Comparison of ENCODE assay signal across 14 cellular contexts in the genomic region with DNA sequence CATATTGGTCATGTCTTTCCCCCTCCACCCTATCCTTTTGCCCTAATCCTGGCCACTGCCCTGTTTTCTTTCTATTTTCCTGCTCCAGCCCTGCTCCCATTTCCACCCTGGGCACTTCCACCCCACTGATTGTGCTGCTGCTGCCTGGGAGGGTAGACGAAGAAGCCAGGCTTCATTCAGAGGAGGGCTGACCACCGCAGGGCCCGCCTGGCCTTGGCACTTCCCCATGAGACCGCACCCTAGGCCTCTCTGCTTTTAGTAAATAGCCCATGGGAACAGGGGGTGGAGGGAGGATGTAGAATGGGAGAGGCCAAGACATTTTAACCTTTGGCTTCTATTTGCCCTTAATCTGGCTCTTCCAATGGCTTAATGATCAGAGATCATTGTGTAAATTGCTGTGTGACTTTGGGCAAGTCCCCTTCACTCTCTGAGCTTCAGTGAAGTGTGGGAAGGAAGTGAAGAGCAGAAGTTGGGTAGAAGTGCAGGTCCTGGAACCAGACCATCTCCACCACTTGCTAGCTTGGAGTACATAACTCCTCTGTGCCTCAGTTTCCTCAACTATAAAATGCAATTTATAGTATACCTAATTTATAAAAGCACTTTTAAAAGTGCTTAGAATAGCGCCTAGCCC. TPM values are rescaled to one million over a fixed set of nuclear protein-coding genes. Genes with fewer than 3 reads are reported as not detected.
DNase-seq lines count a peak whose midpoint lies in the region; ATAC-seq, FAIRE-seq and TF ChIP-seq lines count a peak whose summit lies in the region.
"Had no signal": no experiment of that assay in that cellular context is flagged by ENCODE, and none has a peak within 500 bp of the region (broad histone marks: within the 10 kb centered on the region; RNA-seq: fewer than 3 reads in every experiment).

No MANE protein-coding gene starts in this region.

- TF ChIP-seq CTCF in kidney (IDR thresholded peaks at IDR 0.05; ENCODE audit: borderline replicate concordance, extremely low read depth, insufficient read depth) (no peak), parathyroid adenoma (IDR thresholded peaks at IDR 0.05) (no peak), tibial artery (IDR thresholded peaks at IDR 0.05) (no peak)

- H3K27me3 Mint-ChIP-seq in dendritic cell treated with granulocyte-macrophage colony-stimulating factor and Interleukin-4, amounts not matched to agents 40 ng/mL and 50 ng/mL, for 4 days, result no peaks in the 10 kb centered on the region
- peaks cover 13% of the 10 kb centered on the region for H3K27me3 Mint-ChIP-seq in stimulated activated memory B cell treated with anti-CD40 and anti-IgM and Interleukin-4, amounts not matched to agents 10 μg/mL and 1 μg/mL and 100 μg/mL, for 72 hours

- H3K27ac ChIP-seq in kidney (ENCODE audit: low read depth in 2 of 2, low read length in 2 of 2) (peak overlapping the region; percentile 95), parathyroid adenoma (peak overlapping the region; percentile 56), tibial artery (peak overlapping the region; percentile 66 to 79)
- H3K27ac ChIP-seq: SK-N-MC had no signal

- H3K4me3 ChIP-seq in kidney (ENCODE audit: low read length in 2 of 2), result no peak overlapping the region
- no peak overlapping the region for H3K4me3 ChIP-seq in parathyroid adenoma (ENCODE audit: low read depth, low read length)
- H3K4me3 ChIP-seq in tibial artery, result no peak overlapping the region
- H3K4me3 ChIP-seq: SK-N-MC had no signal

- H2AFZ ChIP-seq in parathyroid adenoma, result no peak overlapping the region

- DNase-seq in kidney (no peak), tibial artery (peak; percentile 71 to 78), D341Med (ENCODE audit: low spot score) (no peak), NCI-H1694 treated with DMSO at 0.1 percent for 48 hours (lab: John Stamatoyannopoulos, UW) (no peak)
- DNase-seq in activated CD4-positive, alpha-beta T cell treated with anti-CD3 and anti-CD28 coated beads for 48 hours, result no peak
- DNase-seq: activated CD4-positive, alpha-beta T cell treated with anti-CD3 and anti-CD28 coated beads, Interleukin-2, amount 50 U/mL, for 48 hours; NCI-H1436 treated with DMSO at 0.1 percent for 48 hours had no signal

- H3K4me1 ChIP-seq in kidney (ENCODE audit: control insufficient read depth in 1 of 2, insufficient read depth in 1 of 2, low read depth in 1 of 2, low read length in 2 of 2) (peaks cover 41 to 43% of the 10 kb centered on the region in 2 donors), parathyroid adenoma (peaks cover 4% of the 10 kb centered on the region), tibial artery (peaks cover 0 to 28% (median 21%) of the 10 kb centered on the region in 4 donors)

- no peak for FAIRE-seq in kidney (lab: Jason Lieb, UNC)
- FAIRE-seq: TTC549 had no signal

- H3K79me2 ChIP-seq in parathyroid adenoma, result no peaks in the 10 kb centered on the region

- H3K9me3 Mint-ChIP-seq in dendritic cell treated with granulocyte-macrophage colony-stimulating factor and Interleukin-4, amounts not matched to agents 40 ng/mL and 50 ng/mL, for 4 days, result no peaks in the 10 kb centered on the region
- H3K9me3 Mint-ChIP-seq in stimulated activated memory B cell treated with anti-CD40 and anti-IgM and Interleukin-4, amounts not matched to agents 10 μg/mL and 1 μg/mL and 100 μg/mL, for 72 hours, result no peaks in the 10 kb centered on the region
- H3K9me3 Mint-ChIP-seq: type B pancreatic cell had no signal

- no peak for ATAC-seq in stimulated activated memory B cell treated with anti-CD40 and anti-IgM and Interleukin-4, amounts not matched to agents 10 μg/mL and 1 μg/mL and 100 μg/mL, for 72 hours

- H3K9me3 ChIP-seq in kidney (ENCODE audit: control insufficient read depth in 1 of 2, low read length in 2 of 2), result no peaks in the 10 kb centered on the region
- H3K9me3 ChIP-seq in parathyroid adenoma (ENCODE audit: control insufficient read depth, low read length), result no peaks in the 10 kb centered on the region
- no peaks in the 10 kb centered on the region for H3K9me3 ChIP-seq in tibial artery

- H3K4me1 Mint-ChIP-seq in dendritic cell treated with granulocyte-macrophage colony-stimulating factor and Interleukin-4, amounts not matched to agents 40 ng/mL and 50 ng/mL, for 4 days (ENCODE audit: low read depth), result peaks cover 38% of the 10 kb centered on the region
- no peaks in the 10 kb centered on the region for H3K4me1 Mint-ChIP-seq in stimulated activated memory B cell treated with anti-CD40 and anti-IgM and Interleukin-4, amounts not matched to agents 10 μg/mL and 1 μg/mL and 100 μg/mL, for 72 hours

- H3K9ac ChIP-seq in kidney (ENCODE audit: low read length in 2 of 2), result peak overlapping the region in 1 of 2 donors; percentile 34
- no peak overlapping the region for H3K9ac ChIP-seq in parathyroid adenoma

- H3K4me3 Mint-ChIP-seq in dendritic cell treated with granulocyte-macrophage colony-stimulating factor and Interleukin-4, amounts not matched to agents 40 ng/mL and 50 ng/mL, for 4 days, result no peak overlapping the region
- no peak overlapping the region for H3K4me3 Mint-ChIP-seq in stimulated activated memory B cell treated with anti-CD40 and anti-IgM and Interleukin-4, amounts not matched to agents 10 μg/mL and 1 μg/mL and 100 μg/mL, for 72 hours
- H3K4me3 Mint-ChIP-seq: type B pancreatic cell had no signal

- no peaks in the 10 kb centered on the region for H3K36me3 Mint-ChIP-seq in dendritic cell treated with granulocyte-macrophage colony-stimulating factor and Interleukin-4, amounts not matched to agents 40 ng/mL and 50 ng/mL, for 4 days (ENCODE audit: low read depth)
- no peaks in the 10 kb centered on the region for H3K36me3 Mint-ChIP-seq in stimulated activated memory B cell treated with anti-CD40 and anti-IgM and Interleukin-4, amounts not matched to agents 10 μg/mL and 1 μg/mL and 100 μg/mL, for 72 hours
- H3K36me3 Mint-ChIP-seq: type B pancreatic cell had no signal

- H3K27ac Mint-ChIP-seq in dendritic cell treated with granulocyte-macrophage colony-stimulating factor and Interleukin-4, amounts not matched to agents 40 ng/mL and 50 ng/mL, for 4 days, result peak overlapping the region; percentile 64
- no peak overlapping the region for H3K27ac Mint-ChIP-seq in stimulated activated memory B cell treated with anti-CD40 and anti-IgM and Interleukin-4, amounts not matched to agents 10 μg/mL and 1 μg/mL and 100 μg/mL, for 72 hours
- H3K27ac Mint-ChIP-seq: type B pancreatic cell had no signal

- H3K36me3 ChIP-seq in kidney (ENCODE audit: control insufficient read depth in 1 of 2, insufficient read depth in 2 of 2, low read length in 2 of 2) (no peaks in the 10 kb centered on the region), parathyroid adenoma (ENCODE audit: control insufficient read depth, insufficient read depth, low read length) (no peaks in the 10 kb centered on the region), tibial artery (no peaks in the 10 kb centered on the region)

- intact Hi-C loops in dendritic cell treated with granulocyte-macrophage colony-stimulating factor and Interleukin-4, amounts not matched to agents 40 ng/mL and 50 ng/mL, for 4 days (cut with micrococcal nuclease), result no loop called here
- intact Hi-C loops in kidney (cut with DNase I), result no loop called here
- intact Hi-C loops in tibial artery (cut with DNase I; ENCODE audit: low total_unique reads), result no loop called here

- no peaks in the 10 kb centered on the region for H3K27me3 ChIP-seq in parathyroid adenoma (ENCODE audit: control insufficient read depth, insufficient read depth, low read length)
- H3K27me3 ChIP-seq in tibial artery, result no peaks in the 10 kb centered on the region

- no peak overlapping the region for H3K4me2 ChIP-seq in parathyroid adenoma (ENCODE audit: low read length)

RNA-seq across cellular contexts. Expression of a gene that starts 13.6 kb away (rescaled TPM):
- total RNA-seq in kidney, result 1,327 TPM
- polyA plus RNA-seq in kidney (ENCODE audit: insufficient read depth, low read depth, low replicate concordance), result 27,893 TPM
- total RNA-seq: OCI-LY7 had no signal

Comparison
In these comparisons a context has a peak if more than half of its experiments do, and no peak if none do; other contexts are left out.
1. DNase-seq: peak in tibial artery (2 of 2); none in kidney (single experiment), activated CD4-positive, alpha-beta T cell treated with anti-CD3 and anti-CD28 coated beads for 48 hours (single experiment), D341Med (single experiment) and NCI-H1694 treated with DMSO at 0.1 percent for 48 hours (single experiment).
2. Peak in every context shown above with its lines, with median percentiles within 50 percentile points of each other: H3K27ac ChIP-seq.